Comparison of ENCODE assay signal across 8 cellular contexts in the genomic region with DNA sequence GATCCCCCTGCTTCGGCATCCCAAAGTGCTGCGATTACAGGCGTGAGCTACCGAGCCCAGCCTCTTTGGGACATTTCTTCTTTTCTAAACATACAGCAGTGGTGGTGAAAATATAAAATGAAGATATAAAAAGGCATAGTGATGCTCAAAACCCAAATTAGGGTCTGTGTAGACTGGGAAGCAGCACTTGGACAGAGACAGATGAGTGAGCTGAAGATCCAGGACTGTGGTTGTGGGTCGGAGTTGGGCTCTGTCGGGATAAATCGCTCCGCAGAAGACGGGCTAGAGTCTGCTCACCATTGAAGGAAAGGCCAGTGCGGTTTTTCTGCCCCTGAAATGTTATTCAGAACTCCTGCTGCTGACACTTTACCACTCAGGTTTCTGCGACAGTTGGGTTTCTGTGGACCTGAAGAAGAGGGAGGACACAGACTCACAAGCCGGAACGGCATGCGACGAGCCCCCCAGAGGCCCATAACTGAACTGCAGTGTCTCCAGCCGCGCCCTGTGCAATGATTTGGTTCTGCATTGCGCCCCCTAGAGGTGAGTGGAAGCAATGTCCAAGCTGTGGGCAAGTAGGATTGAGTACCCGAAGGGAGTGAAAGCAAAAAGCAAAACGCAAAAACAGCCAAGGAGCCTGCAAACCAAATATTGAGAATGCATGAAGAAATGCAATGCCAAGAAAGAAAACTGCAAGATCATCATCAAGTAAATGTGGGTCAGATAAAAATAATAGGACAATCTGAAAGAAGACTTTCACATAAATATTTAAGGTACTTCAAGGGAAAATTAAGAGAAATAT.
A peak's percentile ranks its signal among the peaks of the same experiment; 100 is the strongest.
DNase-seq lines count a peak whose midpoint lies in the region; ATAC-seq, FAIRE-seq and TF ChIP-seq lines count a peak whose summit lies in the region.

No MANE protein-coding gene starts in this region.

- peak overlapping the region in 1 of 2 experiments; percentile 51; a peak in 3 of 4 replicates for H3K4me2 ChIP-seq in H1 (ENCODE audit: insufficient read depth in 1 of 2, low read depth in 2 of 2, low read length in 2 of 2)

- no peak overlapping the region for H2BK120ac ChIP-seq in H1 (replicated peaks; ENCODE audit: low read depth, low read length)

- no peaks in the 10 kb centered on the region for H3K36me3 ChIP-seq in CD8-positive, alpha-beta memory T cell (ENCODE audit: insufficient read depth, low read length)
- H3K36me3 ChIP-seq in H1 (ENCODE audit: control insufficient read depth in 2 of 4, insufficient read depth in 4 of 4, low read length in 3 of 4) = no peaks in the 10 kb centered on the region

- no peak overlapping the region for H2BK12ac ChIP-seq in H1 (ENCODE audit: low read depth, low read length)

- H2AK5ac ChIP-seq in H1 (ENCODE audit: low read depth, low read length) = no peak overlapping the region

- H3K27me3 ChIP-seq in CD8-positive, alpha-beta memory T cell (ENCODE audit: insufficient read depth, low read length, poor library complexity, severe bottlenecking) = no peaks in the 10 kb centered on the region
- H3K27me3 ChIP-seq in H1 (replicated peaks in 1 of 4; ENCODE audit: control insufficient read depth in 3 of 4, extremely low read depth in 1 of 4, insufficient read depth in 3 of 4, low read length in 3 of 4) = no peaks in the 10 kb centered on the region

- TF ChIP-seq CTCF in H1 (IDR thresholded peaks at IDR 0.05; ENCODE audit: control extremely low read depth in 1 of 3, insufficient read depth in 1 of 3, low read depth in 1 of 3, low read length in 3 of 3) = peak; percentile 99 to 100 (median 99)

- H2BK20ac ChIP-seq in H1 (ENCODE audit: low read length) = no peak overlapping the region

- DNase-seq in CD8-positive, alpha-beta memory T cell = peak; percentile 67 to 85 (median 76)
- peak; percentile 82 for DNase-seq in NOMO-1 (lab: John Stamatoyannopoulos, UW; ENCODE audit: unreplicated experiment in 2 of 2)
- peak; percentile 63 for DNase-seq in activated CD8-positive, alpha-beta memory T cell treated with anti-CD3 and anti-CD28 coated beads for 4 hours (ENCODE audit: low read depth in 2 of 2)
- DNase-seq in H1 (ENCODE audit: low read depth in 1 of 2, low spot score in 2 of 2) = peak; percentile 83 to 97
- DNase-seq in midbrain (lab: John Stamatoyannopoulos, UW) = peak; percentile 73
- DNase-seq in stimulated activated CD8-positive, alpha-beta memory T cell treated with anti-CD3 and anti-CD28 coated beads, Interleukin-4, amount 100 ng/mL, for 24 hours (ENCODE audit: low read depth) = peak; percentile 75

- H3K56ac ChIP-seq in H1 (replicated peaks; ENCODE audit: insufficient read length, low read depth, low read length) = no peak overlapping the region

- no peak overlapping the region for H2BK5ac ChIP-seq in H1 (ENCODE audit: low read depth, low read length)

- H3K36me3 Mint-ChIP-seq in CD8-positive, alpha-beta memory T cell = no peaks in the 10 kb centered on the region

- no peak overlapping the region for H3K14ac ChIP-seq in H1 (ENCODE audit: insufficient read length)

- no peak for TF ChIP-seq POLR2A in H1 (IDR thresholded peaks at IDR 0.05; ENCODE audit: control extremely low read depth in 1 of 2, low read depth in 2 of 2, low read length in 2 of 2)

- H3K79me2 ChIP-seq in H1 (ENCODE audit: control insufficient read depth in 1 of 2, insufficient read depth in 2 of 2, low read length in 2 of 2) = no peaks in the 10 kb centered on the region

- H2BK15ac ChIP-seq in H1 (ENCODE audit: low read length) = no peak overlapping the region

- no peaks in the 10 kb centered on the region for H3K79me1 ChIP-seq in H1 (ENCODE audit: low read depth, low read length)

- no peak overlapping the region for H3K27ac ChIP-seq in CD8-positive, alpha-beta memory T cell (ENCODE audit: low read depth, low read length)
- no peak overlapping the region for H3K27ac ChIP-seq in H1 (ENCODE audit: low read depth, low read length)

- CTCF ChIA-PET in CD8-positive, alpha-beta memory T cell (lab: Charles Lee) = interaction anchor here (0.7 to 2.7 kb wide), 7 partner anchors 9 to 236 kb away, joined by 3 to 9 read pairs (median 3); no protein-coding TSS in a partner anchor
- CTCF ChIA-PET in H1 (lab: Charles Lee; ENCODE audit: partially characterized antibody) = interaction anchor here (0.5 to 4.3 kb wide), 49 partner anchors 8 to 916 kb away, joined by 3 to 39 read pairs (median 4); no protein-coding TSS in a partner anchor

- no peak overlapping the region for H3K4ac ChIP-seq in H1 (replicated peaks; ENCODE audit: insufficient read length, low read depth, low read length)

- H4K91ac ChIP-seq in H1 (replicated peaks; ENCODE audit: insufficient read length, low read length) = no peak overlapping the region

- 42% methylated on average over 20 of the region's 20 CpGs; no CpG with 5 or more reads in 1 of the 2 experiments for WGBS in H1 (ENCODE audit: extremely low coverage in 1 of 2, insufficient coverage in 1 of 2, insufficient read length in 1 of 2, insufficient replicate concordance in 2 of 2, low coverage in 1 of 2, low lambda C conversion rate in 2 of 2, missing lambda C conversion rate in 1 of 2), 2 experiments

- H3K4me1 ChIP-seq in CD8-positive, alpha-beta memory T cell (ENCODE audit: insufficient read depth, low read length) = no peaks in the 10 kb centered on the region
- H3K4me1 ChIP-seq in H1 (replicated peaks in 1 of 4; ENCODE audit: control insufficient read depth in 3 of 4, insufficient read depth in 4 of 4, low read length in 3 of 4) = peaks cover 0 to 2% (median under 1%) of the 10 kb centered on the region in 4 experiments; a peak in 1 of 7 replicates

- ATAC-seq in GM19455 (IDR thresholded peaks at IDR 0.05; ENCODE audit: unreplicated experiment) (peak; percentile 99), HG03521 (IDR thresholded peaks at IDR 0.05; ENCODE audit: unreplicated experiment) (peak; percentile 99)

- no peaks in the 10 kb centered on the region for H3K9me3 ChIP-seq in CD8-positive, alpha-beta memory T cell (ENCODE audit: low read length)
- H3K9me3 ChIP-seq in H1 (ENCODE audit: insufficient read depth in 2 of 2, low read depth in 1 of 2, low read length in 1 of 2) = no peaks in the 10 kb centered on the region

- peak; percentile 92 for FAIRE-seq in H1 (lab: Jason Lieb, UNC)

- POLR2A ChIA-PET in CD8-positive, alpha-beta memory T cell (lab: Charles Lee) = no interaction called here
- POLR2A ChIA-PET in H1 (lab: Charles Lee; ENCODE audit: partially characterized antibody) = no interaction called here

- H3K4me3 Mint-ChIP-seq in CD8-positive, alpha-beta memory T cell = peak overlapping the region in 4 of 7 donors; percentile 22 to 65 (median 32)

- H4K20me1 ChIP-seq in H1 (replicated peaks in 1 of 2; ENCODE audit: control insufficient read depth in 1 of 2, insufficient read depth in 2 of 2, low read length in 2 of 2) = no peaks in the 10 kb centered on the region

- H3K9me3 Mint-ChIP-seq in CD8-positive, alpha-beta memory T cell = no peaks in the 10 kb centered on the region

- peak overlapping the region; percentile 99 for H2AFZ ChIP-seq in H1 (ENCODE audit: low read length)

- no peak for TF ChIP-seq EP300 in H1 (IDR thresholded peaks at IDR 0.05; ENCODE audit: borderline replicate concordance in 1 of 2, low read depth in 2 of 2, low read length in 2 of 2)

- no peak overlapping the region for H3K18ac ChIP-seq in H1 (ENCODE audit: extremely low read depth, low read length)

- H3K23me2 ChIP-seq in H1 (ENCODE audit: low read depth, low read length) = no peaks in the 10 kb centered on the region

- TF ChIP-seq RAD21 in H1 (IDR thresholded peaks at IDR 0.05 in 1 of 2, conservative IDR thresholded peaks at IDR 0.05 in 1 of 2; ENCODE audit: low read depth in 2 of 2, low read length in 2 of 2) = peak; percentile 73

- H3K9ac ChIP-seq in H1 (replicated peaks in 1 of 4; ENCODE audit: extremely low read depth in 1 of 4, low read depth in 3 of 4, low read length in 3 of 4) = no peak overlapping the region

- no peak overlapping the region for H3K4me3 ChIP-seq in CD8-positive, alpha-beta memory T cell (ENCODE audit: low read length)
- H3K4me3 ChIP-seq in H1 (ENCODE audit: extremely low read depth in 1 of 4, insufficient read depth in 2 of 4, low read depth in 3 of 4, low read length in 4 of 4) = peak overlapping the region in 1 of 4 experiments; percentile 19; a peak in 1 of 8 replicates

- H3K23ac ChIP-seq in H1 (ENCODE audit: insufficient read length) = no peak overlapping the region

- no peak overlapping the region for H4K8ac ChIP-seq in H1 (ENCODE audit: extremely low read depth, insufficient read depth, low read length)

- no peak overlapping the region for H4K5ac ChIP-seq in H1 (ENCODE audit: insufficient read length, low read depth, low read length)

- peaks cover 6 to 10% (median 7%) of the 10 kb centered on the region in 3 donors for H3K4me1 Mint-ChIP-seq in CD8-positive, alpha-beta memory T cell

- peaks cover 9 to 40% of the 10 kb centered on the region in 2 donors for H3K27me3 Mint-ChIP-seq in CD8-positive, alpha-beta memory T cell

- peak overlapping the region in 1 of 8 donors; percentile 47 for H3K27ac Mint-ChIP-seq in CD8-positive, alpha-beta memory T cell

TF ChIP-seq in H1, 55 proteins besides CTCF, POLR2A, EP300 and RAD21 (continues in another document):
- TF ChIP-seq JUND (IDR thresholded peaks at IDR 0.05; ENCODE audit: low read length) (peak; percentile 54; the same call in 1 of the 2 replicates), BACH1 (IDR thresholded peaks at IDR 0.05; ENCODE audit: low read length) (peak; percentile 43; the same call in 1 of the 2 replicates), HDAC2 (IDR thresholded peaks at IDR 0.05; ENCODE audit: borderline replicate concordance in 1 of 2, low read depth in 2 of 2, low read length in 2 of 2) (peak in 1 of 2 experiments; percentile 51; a peak in 1 of 4 replicates), CREB1 (IDR thresholded peaks at IDR 0.05) (peak; percentile 60; the same call in 1 of the 2 replicates), NRF1 (IDR thresholded peaks at IDR 0.05; ENCODE audit: low read depth, low read length) (no peak), KDM4A (IDR thresholded peaks at IDR 0.05; ENCODE audit: low read depth, low read length, severe bottlenecking) (peak; percentile 38), CBX5 (IDR thresholded peaks at IDR 0.05; ENCODE audit: low read depth, low read length) (no peak), MAFK (IDR thresholded peaks at IDR 0.05; ENCODE audit: low read depth, low read length) (no peak), ZNF274 (IDR thresholded peaks at IDR 0.05; ENCODE audit: borderline replicate concordance, extremely low read depth, low read length) (no peak), JUN (IDR thresholded peaks at IDR 0.05; ENCODE audit: low read depth, low read length) (0 out of 2 replicates have a peak, but pooled peaks have one; percentile 9), SRF (IDR thresholded peaks at IDR 0.05; ENCODE audit: low read depth, low read length) (peak; percentile 17; the same call in 1 of the 2 replicates)
- TF ChIP-seq, protein P1, sequence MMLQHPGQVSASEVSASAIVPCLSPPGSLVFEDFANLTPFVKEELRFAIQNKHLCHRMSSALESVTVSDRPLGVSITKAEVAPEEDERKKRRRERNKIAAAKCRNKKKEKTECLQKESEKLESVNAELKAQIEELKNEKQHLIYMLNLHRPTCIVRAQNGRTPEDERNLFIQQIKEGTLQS (IDR thresholded peaks at IDR 0.05; ENCODE audit: insufficient read depth, low read depth, low read length) = no peak
